ENCODE assay signal across 1 cellular context in the genomic region with DNA sequence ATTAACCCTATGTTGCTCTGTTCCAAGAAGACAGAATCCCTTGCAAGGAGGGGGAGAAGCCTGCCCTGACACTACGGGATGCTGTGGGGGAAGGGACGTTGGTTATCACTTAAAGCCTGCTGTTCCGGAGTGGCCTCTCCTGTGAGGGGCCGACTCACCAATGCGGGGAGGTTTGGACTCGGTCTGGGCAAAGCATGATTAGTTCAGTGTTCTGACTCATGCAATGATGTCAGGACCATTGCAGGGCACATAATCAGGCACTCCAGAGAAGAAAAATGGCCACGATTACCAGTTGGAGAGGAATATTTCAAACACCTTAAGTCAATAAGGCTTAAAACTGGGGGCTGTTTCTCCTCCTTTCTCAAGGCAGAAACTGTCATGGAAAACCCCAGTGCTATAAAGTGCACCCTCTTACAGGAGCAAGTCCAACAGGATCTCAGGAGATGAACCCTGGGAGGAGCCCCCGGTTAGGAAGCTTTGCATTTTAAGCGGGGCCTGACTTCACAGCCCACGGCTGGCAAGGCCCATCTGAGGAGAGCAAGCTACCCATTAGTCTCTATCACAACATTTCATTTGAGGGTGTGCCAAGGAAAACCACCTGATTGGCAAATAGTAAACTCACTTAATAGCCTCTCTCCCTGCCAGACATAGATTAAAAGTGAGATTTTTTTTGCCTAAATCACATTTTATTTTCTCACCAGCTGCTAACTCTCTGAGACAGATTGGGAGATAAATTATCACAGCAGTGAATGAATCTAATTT.
TF ChIP-seq lines count a peak whose summit lies in the region.

No MANE protein-coding gene starts in this region.

TF ChIP-seq in K562, 482 proteins besides CTCF, POLR2A, EP300 and RAD21 (continued from another document):
- TF ChIP-seq, protein P1, sequence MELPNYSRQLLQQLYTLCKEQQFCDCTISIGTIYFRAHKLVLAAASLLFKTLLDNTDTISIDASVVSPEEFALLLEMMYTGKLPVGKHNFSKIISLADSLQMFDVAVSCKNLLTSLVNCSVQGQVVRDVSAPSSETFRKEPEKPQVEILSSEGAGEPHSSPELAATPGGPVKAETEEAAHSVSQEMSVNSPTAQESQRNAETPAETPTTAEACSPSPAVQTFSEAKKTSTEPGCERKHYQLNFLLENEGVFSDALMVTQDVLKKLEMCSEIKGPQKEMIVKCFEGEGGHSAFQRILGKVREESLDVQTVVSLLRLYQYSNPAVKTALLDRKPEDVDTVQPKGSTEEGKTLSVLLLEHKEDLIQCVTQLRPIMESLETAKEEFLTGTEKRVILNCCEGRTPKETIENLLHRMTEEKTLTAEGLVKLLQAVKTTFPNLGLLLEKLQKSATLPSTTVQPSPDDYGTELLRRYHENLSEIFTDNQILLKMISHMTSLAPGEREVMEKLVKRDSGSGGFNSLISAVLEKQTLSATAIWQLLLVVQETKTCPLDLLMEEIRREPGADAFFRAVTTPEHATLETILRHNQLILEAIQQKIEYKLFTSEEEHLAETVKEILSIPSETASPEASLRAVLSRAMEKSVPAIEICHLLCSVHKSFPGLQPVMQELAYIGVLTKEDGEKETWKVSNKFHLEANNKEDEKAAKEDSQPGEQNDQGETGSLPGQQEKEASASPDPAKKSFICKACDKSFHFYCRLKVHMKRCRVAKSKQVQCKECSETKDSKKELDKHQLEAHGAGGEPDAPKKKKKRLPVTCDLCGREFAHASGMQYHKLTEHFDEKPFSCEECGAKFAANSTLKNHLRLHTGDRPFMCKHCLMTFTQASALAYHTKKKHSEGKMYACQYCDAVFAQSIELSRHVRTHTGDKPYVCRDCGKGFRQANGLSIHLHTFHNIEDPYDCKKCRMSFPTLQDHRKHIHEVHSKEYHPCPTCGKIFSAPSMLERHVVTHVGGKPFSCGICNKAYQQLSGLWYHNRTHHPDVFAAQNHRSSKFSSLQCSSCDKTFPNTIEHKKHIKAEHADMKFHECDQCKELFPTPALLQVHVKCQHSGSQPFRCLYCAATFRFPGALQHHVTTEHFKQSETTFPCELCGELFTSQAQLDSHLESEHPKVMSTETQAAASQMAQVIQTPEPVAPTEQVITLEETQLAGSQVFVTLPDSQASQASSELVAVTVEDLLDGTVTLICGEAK (IDR thresholded peaks at IDR 0.05): no peak
- TF ChIP-seq, protein P1 (CRISPR knock-in tag; IDR thresholded peaks at IDR 0.05): no peak
- TF ChIP-seq TCF3 (CRISPR knock-in tag; IDR thresholded peaks at IDR 0.05) (peak; percentile 82), C11orf30 (IDR thresholded peaks at IDR 0.05; ENCODE audit: low read depth) (no peak), HDAC2 (IDR thresholded peaks at IDR 0.05) (0 out of 2 replicates have a peak, but pooled peaks have one; percentile 22), ILK (tag; IDR thresholded peaks at IDR 0.05; ENCODE audit: borderline replicate concordance, low read depth) (no peak), TEAD2 (tag; IDR thresholded peaks at IDR 0.05) (no peak), DPF2 (IDR thresholded peaks at IDR 0.05) (peak; percentile 74), ASH1L (IDR thresholded peaks at IDR 0.05; ENCODE audit: borderline replicate concordance, low read depth, partially characterized antibody) (no peak), FOSL1 (tag; conservative IDR thresholded peaks at IDR 0.05) (peak; percentile 96), ELF1 (tag; IDR thresholded peaks at IDR 0.05) (no peak), ZC3H11A (IDR thresholded peaks at IDR 0.05; ENCODE audit: low read depth, low read length) (no peak), ZNF134 (CRISPR knock-in tag; conservative IDR thresholded peaks at IDR 0.05) (no peak), MCM5 (IDR thresholded peaks at IDR 0.05; ENCODE audit: low read depth) (no peak), FOXP1 (CRISPR knock-in tag; IDR thresholded peaks at IDR 0.05) (no peak), BRCA1 (IDR thresholded peaks at IDR 0.05) (no peak), BRCA1 (CRISPR knock-in tag; IDR thresholded peaks at IDR 0.05) (no peak), ZBED1 (IDR thresholded peaks at IDR 0.05) (no peak), POU5F1 (IDR thresholded peaks at IDR 0.05; ENCODE audit: borderline replicate concordance, low read depth, low read length, partially characterized antibody) (no peak), ZNF282 (CRISPR knock-in tag; IDR thresholded peaks at IDR 0.05) (no peak), ZNF408 (CRISPR knock-in tag; IDR thresholded peaks at IDR 0.05; ENCODE audit: low read depth) (no peak), KDM5B (IDR thresholded peaks at IDR 0.05; ENCODE audit: insufficient replicate concordance, low read depth, low read length) (no peak), KDM1A (IDR thresholded peaks at IDR 0.05) (peak; percentile 3 to 16; a peak in 1 of 4 replicates), CREM (IDR thresholded peaks at IDR 0.05; ENCODE audit: low read depth) (peak; percentile 51)
- TF ChIP-seq, protein P2, sequence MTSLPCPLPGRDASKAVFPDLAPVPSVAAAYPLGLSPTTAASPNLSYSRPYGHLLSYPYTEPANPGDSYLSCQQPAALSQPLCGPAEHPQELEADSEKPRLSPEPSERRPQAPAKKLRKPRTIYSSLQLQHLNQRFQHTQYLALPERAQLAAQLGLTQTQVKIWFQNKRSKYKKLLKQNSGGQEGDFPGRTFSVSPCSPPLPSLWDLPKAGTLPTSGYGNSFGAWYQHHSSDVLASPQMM (CRISPR knock-in tag; IDR thresholded peaks at IDR 0.05): no peak
- TF ChIP-seq, protein P3, sequence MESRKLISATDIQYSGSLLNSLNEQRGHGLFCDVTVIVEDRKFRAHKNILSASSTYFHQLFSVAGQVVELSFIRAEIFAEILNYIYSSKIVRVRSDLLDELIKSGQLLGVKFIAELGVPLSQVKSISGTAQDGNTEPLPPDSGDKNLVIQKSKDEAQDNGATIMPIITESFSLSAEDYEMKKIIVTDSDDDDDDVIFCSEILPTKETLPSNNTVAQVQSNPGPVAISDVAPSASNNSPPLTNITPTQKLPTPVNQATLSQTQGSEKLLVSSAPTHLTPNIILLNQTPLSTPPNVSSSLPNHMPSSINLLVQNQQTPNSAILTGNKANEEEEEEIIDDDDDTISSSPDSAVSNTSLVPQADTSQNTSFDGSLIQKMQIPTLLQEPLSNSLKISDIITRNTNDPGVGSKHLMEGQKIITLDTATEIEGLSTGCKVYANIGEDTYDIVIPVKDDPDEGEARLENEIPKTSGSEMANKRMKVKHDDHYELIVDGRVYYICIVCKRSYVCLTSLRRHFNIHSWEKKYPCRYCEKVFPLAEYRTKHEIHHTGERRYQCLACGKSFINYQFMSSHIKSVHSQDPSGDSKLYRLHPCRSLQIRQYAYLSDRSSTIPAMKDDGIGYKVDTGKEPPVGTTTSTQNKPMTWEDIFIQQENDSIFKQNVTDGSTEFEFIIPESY (CRISPR knock-in tag; IDR thresholded peaks at IDR 0.05): no peak
